ENCODE assay signal across 1 cellular context in the genomic region with DNA sequence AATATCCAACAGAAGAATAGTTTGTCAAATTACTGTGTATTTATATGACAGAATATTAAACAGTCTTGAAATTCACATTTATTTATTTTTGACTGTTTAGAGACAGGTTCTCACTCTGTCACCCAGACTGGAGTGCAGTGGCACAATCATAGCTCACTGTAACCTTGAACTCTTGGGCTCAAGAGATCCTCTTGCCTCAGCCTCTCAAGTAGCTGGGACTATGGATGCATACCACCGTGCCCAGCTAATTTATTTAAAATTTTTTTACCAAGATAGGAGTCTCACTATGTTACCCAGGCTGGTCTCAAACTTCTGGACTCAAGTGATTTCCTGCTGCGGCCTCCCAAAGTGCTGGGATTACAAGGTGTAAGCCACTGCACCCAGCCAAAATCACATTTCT.
TF ChIP-seq lines count a peak whose summit lies in the region.

No MANE protein-coding gene starts in this region.

TF ChIP-seq in HepG2, 621 proteins besides CTCF, POLR2A, EP300 and RAD21 (continued from another document):
- TF ChIP-seq KDM1A (CRISPR knock-in tag; IDR thresholded peaks at IDR 0.05), result 0 out of 2 replicates have a peak, but pooled peaks have one; percentile 30
- peak; percentile 86; the same call in 1 of the 2 replicates for TF ChIP-seq ZFP90 (CRISPR knock-in tag; IDR thresholded peaks at IDR 0.05; ENCODE audit: borderline replicate concordance)
- TF ChIP-seq, protein P1, sequence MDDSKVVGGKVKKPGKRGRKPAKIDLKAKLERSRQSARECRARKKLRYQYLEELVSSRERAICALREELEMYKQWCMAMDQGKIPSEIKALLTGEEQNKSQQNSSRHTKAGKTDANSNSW (CRISPR knock-in tag; IDR thresholded peaks at IDR 0.05; ENCODE audit: borderline replicate concordance), result no peak
- no peak for TF ChIP-seq MIER3 (CRISPR knock-in tag; IDR thresholded peaks at IDR 0.05; ENCODE audit: borderline replicate concordance)
- peak; percentile 74 for TF ChIP-seq HNF4A (CRISPR knock-in tag; IDR thresholded peaks at IDR 0.05)
- no peak for TF ChIP-seq PAX8 (CRISPR knock-in tag; IDR thresholded peaks at IDR 0.05; ENCODE audit: borderline replicate concordance)
- peak; percentile 48; the same call in 1 of the 2 replicates for TF ChIP-seq ZMYM2 (CRISPR knock-in tag; IDR thresholded peaks at IDR 0.05)
- TF ChIP-seq, protein P2, sequence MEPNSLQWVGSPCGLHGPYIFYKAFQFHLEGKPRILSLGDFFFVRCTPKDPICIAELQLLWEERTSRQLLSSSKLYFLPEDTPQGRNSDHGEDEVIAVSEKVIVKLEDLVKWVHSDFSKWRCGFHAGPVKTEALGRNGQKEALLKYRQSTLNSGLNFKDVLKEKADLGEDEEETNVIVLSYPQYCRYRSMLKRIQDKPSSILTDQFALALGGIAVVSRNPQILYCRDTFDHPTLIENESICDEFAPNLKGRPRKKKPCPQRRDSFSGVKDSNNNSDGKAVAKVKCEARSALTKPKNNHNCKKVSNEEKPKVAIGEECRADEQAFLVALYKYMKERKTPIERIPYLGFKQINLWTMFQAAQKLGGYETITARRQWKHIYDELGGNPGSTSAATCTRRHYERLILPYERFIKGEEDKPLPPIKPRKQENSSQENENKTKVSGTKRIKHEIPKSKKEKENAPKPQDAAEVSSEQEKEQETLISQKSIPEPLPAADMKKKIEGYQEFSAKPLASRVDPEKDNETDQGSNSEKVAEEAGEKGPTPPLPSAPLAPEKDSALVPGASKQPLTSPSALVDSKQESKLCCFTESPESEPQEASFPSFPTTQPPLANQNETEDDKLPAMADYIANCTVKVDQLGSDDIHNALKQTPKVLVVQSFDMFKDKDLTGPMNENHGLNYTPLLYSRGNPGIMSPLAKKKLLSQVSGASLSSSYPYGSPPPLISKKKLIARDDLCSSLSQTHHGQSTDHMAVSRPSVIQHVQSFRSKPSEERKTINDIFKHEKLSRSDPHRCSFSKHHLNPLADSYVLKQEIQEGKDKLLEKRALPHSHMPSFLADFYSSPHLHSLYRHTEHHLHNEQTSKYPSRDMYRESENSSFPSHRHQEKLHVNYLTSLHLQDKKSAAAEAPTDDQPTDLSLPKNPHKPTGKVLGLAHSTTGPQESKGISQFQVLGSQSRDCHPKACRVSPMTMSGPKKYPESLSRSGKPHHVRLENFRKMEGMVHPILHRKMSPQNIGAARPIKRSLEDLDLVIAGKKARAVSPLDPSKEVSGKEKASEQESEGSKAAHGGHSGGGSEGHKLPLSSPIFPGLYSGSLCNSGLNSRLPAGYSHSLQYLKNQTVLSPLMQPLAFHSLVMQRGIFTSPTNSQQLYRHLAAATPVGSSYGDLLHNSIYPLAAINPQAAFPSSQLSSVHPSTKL (CRISPR knock-in tag; IDR thresholded peaks at IDR 0.05), result 0 out of 2 replicates have a peak, but pooled peaks have one; percentile 32
- TF ChIP-seq ZNF629 (CRISPR knock-in tag; conservative IDR thresholded peaks at IDR 0.05), result peak; percentile 89
- TF ChIP-seq, protein P3, sequence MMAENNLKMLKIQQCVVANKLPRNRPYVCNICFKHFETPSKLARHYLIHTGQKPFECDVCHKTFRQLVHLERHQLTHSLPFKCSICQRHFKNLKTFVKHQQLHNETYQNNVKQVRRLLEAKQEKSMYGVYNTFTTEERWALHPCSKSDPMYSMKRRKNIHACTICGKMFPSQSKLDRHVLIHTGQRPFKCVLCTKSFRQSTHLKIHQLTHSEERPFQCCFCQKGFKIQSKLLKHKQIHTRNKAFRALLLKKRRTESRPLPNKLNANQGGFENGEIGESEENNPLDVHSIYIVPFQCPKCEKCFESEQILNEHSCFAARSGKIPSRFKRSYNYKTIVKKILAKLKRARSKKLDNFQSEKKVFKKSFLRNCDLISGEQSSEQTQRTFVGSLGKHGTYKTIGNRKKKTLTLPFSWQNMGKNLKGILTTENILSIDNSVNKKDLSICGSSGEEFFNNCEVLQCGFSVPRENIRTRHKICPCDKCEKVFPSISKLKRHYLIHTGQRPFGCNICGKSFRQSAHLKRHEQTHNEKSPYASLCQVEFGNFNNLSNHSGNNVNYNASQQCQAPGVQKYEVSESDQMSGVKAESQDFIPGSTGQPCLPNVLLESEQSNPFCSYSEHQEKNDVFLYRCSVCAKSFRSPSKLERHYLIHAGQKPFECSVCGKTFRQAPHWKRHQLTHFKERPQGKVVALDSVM (CRISPR knock-in tag; IDR thresholded peaks at IDR 0.05), result peak; percentile 71
